In the genomic region with DNA sequence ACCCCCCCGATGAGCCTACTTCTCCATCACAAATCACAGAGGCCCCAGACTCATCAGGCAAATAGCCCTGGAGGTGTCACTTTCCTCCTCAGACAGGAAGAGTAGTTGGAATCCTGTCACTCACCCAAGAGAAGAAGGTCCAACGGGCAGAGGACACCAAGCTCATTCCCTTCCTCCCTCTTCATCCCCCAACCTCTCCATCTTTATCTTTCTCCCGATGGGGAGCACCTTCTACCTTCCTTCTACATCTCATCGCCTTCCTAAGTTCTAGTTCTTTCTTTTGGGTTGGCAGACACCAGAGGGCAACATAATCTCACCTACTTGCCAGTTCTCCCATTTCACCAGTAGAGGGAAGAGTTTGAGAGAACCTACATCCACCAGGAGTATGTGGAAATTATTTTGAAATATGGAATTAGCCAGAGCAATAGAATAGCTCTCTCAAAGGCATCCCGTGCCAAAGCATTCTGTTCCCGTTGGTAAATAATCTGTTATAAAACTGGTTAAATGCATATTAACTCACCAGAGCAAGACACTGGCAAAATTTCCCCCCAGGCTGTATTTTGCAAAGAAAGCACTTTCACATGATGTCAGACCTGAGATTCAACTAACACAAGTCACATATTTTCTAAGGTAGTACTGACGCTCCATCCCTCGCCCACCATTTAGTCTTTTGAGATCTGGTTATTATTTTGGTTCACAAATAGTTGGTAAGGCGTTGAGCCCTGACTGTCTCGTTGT, we compare ENCODE assay signal across 8 cellular contexts. TPM values are rescaled to one million over a fixed set of nuclear protein-coding genes. Genes with fewer than 3 reads are reported as not detected.
DNase-seq lines count a peak whose midpoint lies in the region; ATAC-seq, FAIRE-seq and TF ChIP-seq lines count a peak whose summit lies in the region.

No MANE protein-coding gene starts in this region.

- H3K4me2 ChIP-seq in GM23248 (ENCODE audit: unreplicated experiment) (no peak overlapping the region), endothelial cell of umbilical vein (ENCODE audit: insufficient read depth, low read length) (no peak overlapping the region)

- no peaks in the 10 kb centered on the region for H3K36me3 ChIP-seq in GM23248 (ENCODE audit: low read depth)
- no peaks in the 10 kb centered on the region for H3K36me3 ChIP-seq in endothelial cell of umbilical vein (ENCODE audit: control insufficient read depth in 2 of 2, extremely low read depth in 1 of 2, insufficient read depth in 2 of 2, low read length in 2 of 2)

- H3K4me1 ChIP-seq in GM23248 (ENCODE audit: insufficient read depth) (no peaks in the 10 kb centered on the region), endothelial cell of umbilical vein (ENCODE audit: control insufficient read depth, extremely low read depth, insufficient read depth, low read length) (no peaks in the 10 kb centered on the region)

- peaks cover 0 to 2% (median under 1%) of the 10 kb centered on the region in 7 donors for H3K9me3 Mint-ChIP-seq in naive B cell

- H3F3A ChIP-seq in GM23248 (ENCODE audit: insufficient read depth) = no peaks in the 10 kb centered on the region

- H3K79me2 ChIP-seq in GM23248 (ENCODE audit: insufficient read depth) (no peaks in the 10 kb centered on the region), endothelial cell of umbilical vein (ENCODE audit: control insufficient read depth, insufficient read depth, low read length) (no peaks in the 10 kb centered on the region)

- no peak overlapping the region for H3K27ac ChIP-seq in GM23248
- H3K27ac ChIP-seq in endothelial cell of umbilical vein (ENCODE audit: insufficient read depth, low read depth, low read length) = no peak overlapping the region

- H3K4me3 Mint-ChIP-seq in naive B cell = no peak overlapping the region

- POLR2A ChIA-PET in endothelial cell of umbilical vein (lab: Charles Lee) = no interaction called here

- 30 to 31% methylated on average over 10 of the region's 10 CpGs for WGBS in GM23248 (ENCODE audit: low coverage in 1 of 2, low lambda C conversion rate in 2 of 2, missing lambda C conversion rate in 2 of 2), 2 experiments

- peaks cover 0 to 6% (median 5%) of the 10 kb centered on the region in 3 donors for H3K4me1 Mint-ChIP-seq in naive B cell

- H3K27me3 ChIP-seq in GM23248 (replicated peaks; ENCODE audit: insufficient read depth) (peaks cover 18% of the 10 kb centered on the region), endothelial cell of umbilical vein (ENCODE audit: control insufficient read depth in 2 of 2, insufficient read depth in 2 of 2, low read length in 2 of 2) (peaks cover 0 to 10% of the 10 kb centered on the region in 2 experiments)

- H3K27me3 Mint-ChIP-seq in naive B cell = peaks cover 37 to 61% (median 40%) of the 10 kb centered on the region in 3 donors

- peaks cover 0 to 3% of the 10 kb centered on the region in 2 donors for H3K36me3 Mint-ChIP-seq in naive B cell

- ATAC-seq in naive B cell (ENCODE audit: low read depth in 2 of 2) = peak; percentile 45 to 46

- FAIRE-seq in endothelial cell of umbilical vein (lab: Jason Lieb, UNC) = peak; percentile 78

- H3K9ac ChIP-seq in GM23248 (no peak overlapping the region), endothelial cell of umbilical vein (replicated peaks; ENCODE audit: extremely low read depth, insufficient read depth, low read length) (no peak overlapping the region)

- H4K20me1 ChIP-seq in GM23248 (ENCODE audit: insufficient read depth) (no peaks in the 10 kb centered on the region), endothelial cell of umbilical vein (replicated peaks; ENCODE audit: control insufficient read depth, extremely low read depth, insufficient read depth, low read length) (no peaks in the 10 kb centered on the region)

- H3K4me3 ChIP-seq in GM23248 (no peak overlapping the region), endothelial cell of umbilical vein (replicated peaks in 1 of 3; ENCODE audit: insufficient read depth in 1 of 3, low read depth in 1 of 3, low read length in 3 of 3) (no peak overlapping the region)

- in situ Hi-C loops in GM23248 (cut with MboI) = loop anchor here (10.0 kb wide), 1 partner anchor 318 kb away; no protein-coding TSS in a partner anchor

- H3K27ac Mint-ChIP-seq in naive B cell = no peak overlapping the region

- H3K9me1 ChIP-seq in endothelial cell of umbilical vein (replicated peaks; ENCODE audit: control insufficient read depth, extremely low read depth, insufficient read depth, low read length) = no peaks in the 10 kb centered on the region

- DNase-seq in activated T-cell treated with anti-CD3 and anti-CD28 coated beads for 24 hours (ENCODE audit: low read depth) (peak; percentile 11), GM23248 (peak; percentile 79), M059J (ENCODE audit: low read depth) (peak; percentile 62), SIG-M5 (lab: John Stamatoyannopoulos, UW) (peak; percentile 29), endothelial cell of umbilical vein (ENCODE audit: low read depth, low spot score) (peak; percentile 72), naive B cell (no peak)
- no peak for DNase-seq in activated T-cell treated with anti-CD3 and anti-CD28 coated beads, Interleukin-2, amount 50 U/mL, for 48 hours
- DNase-seq in stimulated activated naive CD4-positive, alpha-beta T cell treated with Interleukin-2 at 50 U/mL for 16 hours (lab: John Stamatoyannopoulos, UW) = no peak

- H2AFZ ChIP-seq in GM23248 = no peak overlapping the region
- no peak overlapping the region for H2AFZ ChIP-seq in endothelial cell of umbilical vein (ENCODE audit: low read depth, low read length)

- TF ChIP-seq CTCF in endothelial cell of umbilical vein (IDR thresholded peaks at IDR 0.05; ENCODE audit: extremely low read depth in 1 of 2, insufficient read depth in 1 of 2, low read depth in 1 of 2, low read length in 2 of 2) = peak; percentile 78 to 83

- BruUV-seq in endothelial cell of umbilical vein (replicated peaks; lab: Mats Ljungman, UMichigan) = no TSS peak

- H3K9me3 ChIP-seq in GM23248 (ENCODE audit: low read depth) = no peaks in the 10 kb centered on the region
- no peaks in the 10 kb centered on the region for H3K9me3 ChIP-seq in endothelial cell of umbilical vein (replicated peaks; ENCODE audit: control insufficient read depth, insufficient read depth, low read length)

- no peaks in the 10 kb centered on the region for H3K9me2 ChIP-seq in GM23248 (ENCODE audit: insufficient read depth)

- intact Hi-C loops in endothelial cell of umbilical vein (cut with micrococcal nuclease) = loop anchor here (1.0 to 10.0 kb wide), 5 partner anchors 260 to 628 kb away; no protein-coding TSS in a partner anchor

- dilution Hi-C loops in endothelial cell of umbilical vein (cut with MboI; ENCODE audit: extremely low pct_ligation_motif_present, low sequenced_read_pairs) = no loop called here

- CTCF ChIA-PET in endothelial cell of umbilical vein (lab: Charles Lee) = interaction anchor here (0.5 to 4.7 kb wide), 22 partner anchors 10 to 746 kb away, joined by 3 to 87 read pairs (median 4); no protein-coding TSS in a partner anchor

- TF ChIP-seq POLR2A in endothelial cell of umbilical vein (IDR thresholded peaks at IDR 0.05; ENCODE audit: low read depth, low read length) = no peak

TF ChIP-seq in endothelial cell of umbilical vein, 7 proteins besides CTCF, POLR2A, EP300 and RAD21:
- no peak for TF ChIP-seq MAX (IDR thresholded peaks at IDR 0.05; ENCODE audit: insufficient read depth, insufficient read length)
- TF ChIP-seq EZH2 (IDR thresholded peaks at IDR 0.05; ENCODE audit: borderline replicate concordance, low read depth, low read length, severe bottlenecking) = no peak
- TF ChIP-seq MYC (IDR thresholded peaks at IDR 0.05; ENCODE audit: low read depth, low read length) = no peak
- TF ChIP-seq POLR2AphosphoS5 (IDR thresholded peaks at IDR 0.05; ENCODE audit: insufficient read depth, low read depth, low read length) = no peak
- no peak for TF ChIP-seq FOS (IDR thresholded peaks at IDR 0.05; ENCODE audit: borderline replicate concordance, insufficient read depth, low read length)
- TF ChIP-seq JUN (IDR thresholded peaks at IDR 0.05; ENCODE audit: borderline replicate concordance, insufficient read depth, insufficient read length, low read depth) = no peak
- no peak for TF ChIP-seq GATA2 (IDR thresholded peaks at IDR 0.05; ENCODE audit: insufficient read depth, insufficient read length, low read depth, low read length)
TF ChIP-seq in endothelial cell of umbilical vein: peak in this region for 0.

RNA-seq across cellular contexts. Expression of gene ZIC5, which starts 55.0 kb away (rescaled TPM):
- total RNA-seq in GM23248 (2014; rRNA removed; shearing (Covaris generic)) = not detected in 2 replicates
- polyA plus RNA-seq in GM23248 (2016; fragmentation: Nextera tagmentation; extraction: Ambion mirVana) = not detected in 2 replicates
- 0.07 TPM in 1 of 2 replicates, not detected in the other for total RNA-seq in M059J (2014; rRNA removed; shearing (Covaris generic))
- not detected in 2 replicates for total RNA-seq in endothelial cell of umbilical vein
- not detected in 2 replicates for polyA plus RNA-seq in endothelial cell of umbilical vein
- polyA plus RNA-seq in endothelial cell of umbilical vein (2011; cell fraction: cytosol; rRNA removed) = not detected in 2 replicates
- polyA plus RNA-seq in endothelial cell of umbilical vein (2011; cell fraction: nucleus; rRNA removed) = not detected in 2 replicates
- not detected in 2 replicates for polyA plus RNA-seq in endothelial cell of umbilical vein (2012)
- polyA minus RNA-seq in endothelial cell of umbilical vein = 0.04 TPM in 1 of 2 replicates, not detected in the other
- polyA minus RNA-seq in endothelial cell of umbilical vein (2011; cell fraction: cytosol; rRNA and poly(A)+ RNA removed) = 2.3 TPM
- not detected in 2 replicates for polyA minus RNA-seq in endothelial cell of umbilical vein (2011; cell fraction: nucleus; rRNA and poly(A)+ RNA removed)
- not detected for polyA plus RNA-seq in naive B cell (ENCODE audit: low read depth in 6 of 6)

Comparison
In these comparisons a context has a peak if more than half of its experiments do, and no peak if none do; other contexts are left out.
1. DNase-seq: peak in activated T-cell treated with anti-CD3 and anti-CD28 coated beads for 24 hours (single experiment), GM23248 (single experiment), M059J (single experiment), SIG-M5 (single experiment) and endothelial cell of umbilical vein (single experiment); none in activated T-cell treated with anti-CD3 and anti-CD28 coated beads, Interleukin-2, amount 50 U/mL, for 48 hours (0 of 2), naive B cell (single experiment) and stimulated activated naive CD4-positive, alpha-beta T cell treated with Interleukin-2 at 50 U/mL for 16 hours (single experiment).